8 cellular contexts compared by ENCODE assay signal in the genomic region with DNA sequence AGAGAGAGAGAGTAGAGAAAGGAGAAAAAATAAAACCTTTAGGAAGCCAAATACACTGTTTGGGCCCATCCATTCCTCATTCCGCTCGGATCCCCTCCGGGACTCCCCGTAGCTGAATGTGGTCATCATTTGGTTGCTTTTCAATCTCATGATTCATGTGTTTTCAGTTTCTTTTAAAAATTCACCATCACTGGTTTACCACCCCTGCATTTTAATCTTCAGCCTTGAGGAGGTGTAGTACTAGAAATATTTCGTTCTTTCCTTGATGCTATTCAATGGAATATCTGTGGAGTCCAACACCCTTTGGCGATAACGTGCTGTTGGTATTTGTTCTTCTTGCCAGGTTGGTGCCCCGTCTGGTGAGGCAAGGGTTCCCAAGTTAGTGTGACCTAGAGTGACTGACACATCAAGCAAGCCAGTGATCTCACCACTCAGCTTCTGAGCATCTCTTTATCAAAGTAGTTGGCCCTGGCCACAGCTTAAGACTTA.
DNase-seq lines count a peak whose midpoint lies in the region; ATAC-seq lines count a peak whose summit lies in the region.

No MANE protein-coding gene starts in this region.

- H3K27ac Mint-ChIP-seq in naive thymus-derived CD8-positive, alpha-beta T cell, result peak overlapping the region; percentile 86 to 98 (median 94)

- H3K27me3 Mint-ChIP-seq in naive thymus-derived CD8-positive, alpha-beta T cell, result no peaks in the 10 kb centered on the region

- H3K9me3 Mint-ChIP-seq in naive thymus-derived CD8-positive, alpha-beta T cell, result peaks cover 0 to 4% (median 0%) of the 10 kb centered on the region in 9 donors

- POLR2A ChIA-PET in naive thymus-derived CD8-positive, alpha-beta T cell (lab: Charles Lee), result interaction anchor here (0.6 to 3.2 kb wide), 6 partner anchors 12 to 1342 kb away, joined by 3 to 16 read pairs (median 3); a partner anchor contains a TSS

- peak overlapping the region; percentile 71 to 85 (median 82) for H3K4me3 Mint-ChIP-seq in naive thymus-derived CD8-positive, alpha-beta T cell

- DNase-seq in activated T-cell treated with anti-CD3 and anti-CD28 coated beads, Interleukin-2, amount 50 U/mL, for 1 hour, result peak; percentile 21
- DNase-seq in naive thymus-derived CD8-positive, alpha-beta T cell, result no peak
- DNase-seq in occipital lobe (lab: John Stamatoyannopoulos, UW) (no peak), cortex of kidney (lab: John Stamatoyannopoulos, UW) (no peak), DMS153 treated with DMSO at 0.1 percent for 48 hours (lab: John Stamatoyannopoulos, UW; ENCODE audit: unreplicated experiment) (no peak), NCI-H774 (lab: John Stamatoyannopoulos, UW) (no peak)

- ATAC-seq in GM19351 (IDR thresholded peaks at IDR 0.05; ENCODE audit: unreplicated experiment), result peak; percentile 49
- ATAC-seq in HG03108 (IDR thresholded peaks at IDR 0.05; ENCODE audit: unreplicated experiment), result peak; percentile 25
- no peak for ATAC-seq in naive thymus-derived CD8-positive, alpha-beta T cell

- peaks cover 30 to 61% (median 48%) of the 10 kb centered on the region in 4 donors for H3K4me1 Mint-ChIP-seq in naive thymus-derived CD8-positive, alpha-beta T cell

- peaks cover 0 to 5% (median 4%) of the 10 kb centered on the region in 3 donors for H3K36me3 Mint-ChIP-seq in naive thymus-derived CD8-positive, alpha-beta T cell

Comparison
In these comparisons a context has a peak if more than half of its experiments do, and no peak if none do; other contexts are left out.
1. ATAC-seq: peak in GM19351 (single experiment) and HG03108 (single experiment); none in naive thymus-derived CD8-positive, alpha-beta T cell (0 of 2).